Comparison of ENCODE assay signal across 8 cellular contexts in genomic region chr2:70140978-70141753, GRCh38. TPM values are rescaled to one million over a fixed set of nuclear protein-coding genes. Genes with fewer than 3 reads are reported as not detected.
DNase-seq lines count a peak whose midpoint lies in the region; ATAC-seq and TF ChIP-seq lines count a peak whose summit lies in the region.

No MANE protein-coding gene starts in this region.

- H3K27me3 ChIP-seq in parathyroid adenoma (ENCODE audit: control insufficient read depth, insufficient read depth, low read length) = no peaks in the 10 kb centered on the region

- peak overlapping the region; percentile 59 for H3K9ac ChIP-seq in parathyroid adenoma

- H3K9me3 ChIP-seq in parathyroid adenoma (ENCODE audit: control insufficient read depth, low read length) = no peaks in the 10 kb centered on the region

- TF ChIP-seq CTCF in parathyroid adenoma (IDR thresholded peaks at IDR 0.05) = peak; percentile 38

- peak; percentile 69 to 73 for DNase-seq in AML-193 (lab: John Stamatoyannopoulos, UW)
- peak; percentile 61 for DNase-seq in NOMO-1 treated with DMSO at 0.1 percent for 48 hours (lab: John Stamatoyannopoulos, UW; ENCODE audit: unreplicated experiment)
- DNase-seq in activated gamma-delta T cell treated with anti-CD3 and anti-CD28 coated beads, Interleukin-2, amount 50 U/mL, for 16 hours (ENCODE audit: low read depth) = peak; percentile 46
- DNase-seq in Right ventricle myocardium inferior (ENCODE audit: missing footprints) = peak; percentile 69
- DNase-seq in GM03348 (ENCODE audit: low spot score) = no peak

- H3K79me2 ChIP-seq in parathyroid adenoma = no peaks in the 10 kb centered on the region

- H2AFZ ChIP-seq in parathyroid adenoma = peak overlapping the region; percentile 84

- H3K4me1 ChIP-seq in parathyroid adenoma = peaks cover 19% of the 10 kb centered on the region

- H3K27ac ChIP-seq in parathyroid adenoma = peak overlapping the region; percentile 96

- no peaks in the 10 kb centered on the region for H3K36me3 ChIP-seq in parathyroid adenoma (ENCODE audit: control insufficient read depth, insufficient read depth, low read length)

- H3K4me2 ChIP-seq in parathyroid adenoma (ENCODE audit: low read length) = peak overlapping the region; percentile 55

- peak overlapping the region; percentile 45 for H3K4me3 ChIP-seq in parathyroid adenoma (ENCODE audit: low read depth, low read length)

- ATAC-seq in GM18867 (IDR thresholded peaks at IDR 0.05; ENCODE audit: unreplicated experiment) (peak; percentile 29), HG03196 (IDR thresholded peaks at IDR 0.05; ENCODE audit: unreplicated experiment) (peak; percentile 31), Right ventricle myocardium inferior (no peak)

- intact Hi-C loops in Right ventricle myocardium inferior (cut with DNase I) = loop anchor here (5.0 kb wide), 1 partner anchor 151 kb away; the partner anchor contains the start of gene SNRPG

RNA-seq across cellular contexts. Expression of gene C2orf42, which starts 49.7 kb away (rescaled TPM):
- total RNA-seq in Right ventricle myocardium inferior = 14.1 TPM

RNA-seq across cellular contexts. Expression of gene PCBP1, which starts 53.9 kb away (rescaled TPM):
- 203 TPM for total RNA-seq in Right ventricle myocardium inferior
